ENCODE assay signal across 15 cellular contexts in the genomic region with DNA sequence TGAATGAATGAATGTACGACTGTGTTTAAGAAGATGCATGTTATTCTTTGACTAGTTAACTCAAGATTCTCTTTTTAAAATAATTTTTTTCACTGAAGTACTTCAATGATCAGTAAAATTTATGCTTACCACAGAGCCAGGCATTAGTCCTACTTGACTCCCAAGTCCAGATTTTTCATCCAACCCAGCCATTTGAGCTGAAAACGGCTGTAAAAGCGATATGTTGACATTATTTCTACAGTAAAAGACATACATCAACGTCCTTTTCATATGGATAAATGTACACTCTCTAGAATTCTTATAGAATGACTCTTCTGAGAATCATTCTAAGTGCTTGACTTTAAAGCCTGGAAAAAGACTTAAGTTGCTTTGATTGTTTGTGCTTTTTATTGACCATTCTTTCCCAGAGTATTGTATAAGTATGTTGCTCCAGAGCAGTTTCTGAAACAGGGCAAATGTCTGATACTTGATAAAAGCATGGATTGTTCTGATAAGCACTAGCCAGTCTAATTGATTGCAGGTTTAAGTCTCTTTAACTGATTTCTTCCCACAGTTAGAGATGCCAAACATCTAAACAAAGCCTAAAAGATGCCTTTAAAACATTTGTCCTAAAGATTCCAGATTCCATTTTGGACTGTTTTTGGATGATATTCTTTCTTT.
A peak's percentile ranks its signal among the peaks of the same experiment; 100 is the strongest.
DNase-seq lines count a peak whose midpoint lies in the region; ATAC-seq, FAIRE-seq and TF ChIP-seq lines count a peak whose summit lies in the region.
"Had no signal": no experiment of that assay in that cellular context is flagged by ENCODE, and none has a peak within 500 bp of the region (broad histone marks: within the 10 kb centered on the region; RNA-seq: fewer than 3 reads in every experiment).

No MANE protein-coding gene starts in this region.

- H3K4me3 ChIP-seq in subcutaneous abdominal adipose tissue (ENCODE audit: low read depth in 1 of 5, low read length in 5 of 5) = no peak overlapping the region
- H3K4me3 ChIP-seq: GM23248, SJSA1 had no signal

- no peaks in the 10 kb centered on the region for H3K27me3 ChIP-seq in subcutaneous abdominal adipose tissue (ENCODE audit: control insufficient read depth in 5 of 5, insufficient read depth in 4 of 5, low read length in 5 of 5)
- H3K27me3 ChIP-seq: SJSA1 had no signal

- peaks cover 20 to 50% (median 30%) of the 10 kb centered on the region in 5 donors for H3K36me3 ChIP-seq in subcutaneous abdominal adipose tissue (ENCODE audit: control insufficient read depth in 5 of 5, insufficient read depth in 5 of 5, low read length in 5 of 5)

- H3K27ac ChIP-seq in subcutaneous abdominal adipose tissue (ENCODE audit: low read depth, low read length) = peak overlapping the region; percentile 40
- H3K27ac ChIP-seq: SJSA1 had no signal

- peaks cover 3 to 25% (median 16%) of the 10 kb centered on the region in 5 donors for H3K4me1 ChIP-seq in subcutaneous abdominal adipose tissue (ENCODE audit: control insufficient read depth in 5 of 5, insufficient read depth in 5 of 5, low read length in 5 of 5)

- H3K9ac ChIP-seq in subcutaneous abdominal adipose tissue (ENCODE audit: low read length in 5 of 5) = no peak overlapping the region
- H3K9ac ChIP-seq: GM23248 had no signal

- H3K9me3 ChIP-seq in subcutaneous abdominal adipose tissue (ENCODE audit: control insufficient read depth in 5 of 5, low read length in 5 of 5) = no peaks in the 10 kb centered on the region
- H3K9me3 ChIP-seq: SJSA1 had no signal

- ATAC-seq in SK-N-SH treated with all-trans-retinoic acid at 6 μM for 48 hours (peak; percentile 35), GM19467 (IDR thresholded peaks at IDR 0.05; ENCODE audit: unreplicated experiment) (no peak), GM18498 (IDR thresholded peaks at IDR 0.05; ENCODE audit: unreplicated experiment) (no peak), GM21825 (IDR thresholded peaks at IDR 0.05; ENCODE audit: unreplicated experiment) (no peak)

- DNase-seq in HTR-8/SVneo (ENCODE audit: insufficient read length, low spot score) = no peak
- peak; percentile 4 for DNase-seq in left kidney (ENCODE audit: low read depth, low spot score)
- DNase-seq: Calu3; CD4-positive, CD25-positive, alpha-beta regulatory T cell; DMS53; GM23248; NCI-H187; NCI-H2171; NCI-H748 treated with DMSO at 0.1 percent for 48 hours had no signal

- FAIRE-seq in HTR-8/SVneo (lab: Jason Lieb, UNC) = peak; percentile 13

TF ChIP-seq in SK-N-SH treated with all-trans-retinoic acid at 6 μM for 48 hours, 23 proteins besides CTCF, POLR2A, EP300 and RAD21:
- TF ChIP-seq TCF4 (CRISPR knock-in tag; IDR thresholded peaks at IDR 0.05; ENCODE audit: borderline replicate concordance) (peak; percentile 72; the same call in 1 of the 2 replicates), ISL1 (CRISPR knock-in tag; IDR thresholded peaks at IDR 0.05) (peak; percentile 37; the same call in 1 of the 2 replicates), ARNTL (CRISPR knock-in tag; IDR thresholded peaks at IDR 0.05; ENCODE audit: borderline replicate concordance, low read depth) (no peak), GLIS3 (CRISPR knock-in tag; IDR thresholded peaks at IDR 0.05) (no peak), ZNF565 (CRISPR knock-in tag; conservative IDR thresholded peaks at IDR 0.05; ENCODE audit: low read depth) (no peak), ZFP30 (CRISPR knock-in tag; IDR thresholded peaks at IDR 0.05) (no peak)
- TF ChIP-seq, protein P1, sequence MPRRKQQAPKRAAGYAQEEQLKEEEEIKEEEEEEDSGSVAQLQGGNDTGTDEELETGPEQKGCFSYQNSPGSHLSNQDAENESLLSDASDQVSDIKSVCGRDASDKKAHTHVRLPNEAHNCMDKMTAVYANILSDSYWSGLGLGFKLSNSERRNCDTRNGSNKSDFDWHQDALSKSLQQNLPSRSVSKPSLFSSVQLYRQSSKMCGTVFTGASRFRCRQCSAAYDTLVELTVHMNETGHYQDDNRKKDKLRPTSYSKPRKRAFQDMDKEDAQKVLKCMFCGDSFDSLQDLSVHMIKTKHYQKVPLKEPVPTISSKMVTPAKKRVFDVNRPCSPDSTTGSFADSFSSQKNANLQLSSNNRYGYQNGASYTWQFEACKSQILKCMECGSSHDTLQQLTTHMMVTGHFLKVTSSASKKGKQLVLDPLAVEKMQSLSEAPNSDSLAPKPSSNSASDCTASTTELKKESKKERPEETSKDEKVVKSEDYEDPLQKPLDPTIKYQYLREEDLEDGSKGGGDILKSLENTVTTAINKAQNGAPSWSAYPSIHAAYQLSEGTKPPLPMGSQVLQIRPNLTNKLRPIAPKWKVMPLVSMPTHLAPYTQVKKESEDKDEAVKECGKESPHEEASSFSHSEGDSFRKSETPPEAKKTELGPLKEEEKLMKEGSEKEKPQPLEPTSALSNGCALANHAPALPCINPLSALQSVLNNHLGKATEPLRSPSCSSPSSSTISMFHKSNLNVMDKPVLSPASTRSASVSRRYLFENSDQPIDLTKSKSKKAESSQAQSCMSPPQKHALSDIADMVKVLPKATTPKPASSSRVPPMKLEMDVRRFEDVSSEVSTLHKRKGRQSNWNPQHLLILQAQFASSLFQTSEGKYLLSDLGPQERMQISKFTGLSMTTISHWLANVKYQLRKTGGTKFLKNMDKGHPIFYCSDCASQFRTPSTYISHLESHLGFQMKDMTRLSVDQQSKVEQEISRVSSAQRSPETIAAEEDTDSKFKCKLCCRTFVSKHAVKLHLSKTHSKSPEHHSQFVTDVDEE (CRISPR knock-in tag; IDR thresholded peaks at IDR 0.05) = peak; percentile 32; the same call in 1 of the 2 replicates
- TF ChIP-seq, protein P2, sequence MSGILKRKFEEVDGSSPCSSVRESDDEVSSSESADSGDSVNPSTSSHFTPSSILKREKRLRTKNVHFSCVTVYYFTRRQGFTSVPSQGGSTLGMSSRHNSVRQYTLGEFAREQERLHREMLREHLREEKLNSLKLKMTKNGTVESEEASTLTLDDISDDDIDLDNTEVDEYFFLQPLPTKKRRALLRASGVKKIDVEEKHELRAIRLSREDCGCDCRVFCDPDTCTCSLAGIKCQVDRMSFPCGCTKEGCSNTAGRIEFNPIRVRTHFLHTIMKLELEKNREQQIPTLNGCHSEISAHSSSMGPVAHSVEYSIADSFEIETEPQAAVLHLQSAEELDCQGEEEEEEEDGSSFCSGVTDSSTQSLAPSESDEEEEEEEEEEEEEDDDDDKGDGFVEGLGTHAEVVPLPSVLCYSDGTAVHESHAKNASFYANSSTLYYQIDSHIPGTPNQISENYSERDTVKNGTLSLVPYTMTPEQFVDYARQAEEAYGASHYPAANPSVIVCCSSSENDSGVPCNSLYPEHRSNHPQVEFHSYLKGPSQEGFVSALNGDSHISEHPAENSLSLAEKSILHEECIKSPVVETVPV (CRISPR knock-in tag; IDR thresholded peaks at IDR 0.05) = 0 out of 2 replicates have a peak, but pooled peaks have one; percentile 26
- TF ChIP-seq, protein P3, sequence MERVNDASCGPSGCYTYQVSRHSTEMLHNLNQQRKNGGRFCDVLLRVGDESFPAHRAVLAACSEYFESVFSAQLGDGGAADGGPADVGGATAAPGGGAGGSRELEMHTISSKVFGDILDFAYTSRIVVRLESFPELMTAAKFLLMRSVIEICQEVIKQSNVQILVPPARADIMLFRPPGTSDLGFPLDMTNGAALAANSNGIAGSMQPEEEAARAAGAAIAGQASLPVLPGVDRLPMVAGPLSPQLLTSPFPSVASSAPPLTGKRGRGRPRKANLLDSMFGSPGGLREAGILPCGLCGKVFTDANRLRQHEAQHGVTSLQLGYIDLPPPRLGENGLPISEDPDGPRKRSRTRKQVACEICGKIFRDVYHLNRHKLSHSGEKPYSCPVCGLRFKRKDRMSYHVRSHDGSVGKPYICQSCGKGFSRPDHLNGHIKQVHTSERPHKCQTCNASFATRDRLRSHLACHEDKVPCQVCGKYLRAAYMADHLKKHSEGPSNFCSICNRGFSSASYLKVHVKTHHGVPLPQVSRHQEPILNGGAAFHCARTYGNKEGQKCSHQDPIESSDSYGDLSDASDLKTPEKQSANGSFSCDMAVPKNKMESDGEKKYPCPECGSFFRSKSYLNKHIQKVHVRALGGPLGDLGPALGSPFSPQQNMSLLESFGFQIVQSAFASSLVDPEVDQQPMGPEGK (CRISPR knock-in tag; IDR thresholded peaks at IDR 0.05; ENCODE audit: borderline replicate concordance) = no peak
- TF ChIP-seq, protein P4, sequence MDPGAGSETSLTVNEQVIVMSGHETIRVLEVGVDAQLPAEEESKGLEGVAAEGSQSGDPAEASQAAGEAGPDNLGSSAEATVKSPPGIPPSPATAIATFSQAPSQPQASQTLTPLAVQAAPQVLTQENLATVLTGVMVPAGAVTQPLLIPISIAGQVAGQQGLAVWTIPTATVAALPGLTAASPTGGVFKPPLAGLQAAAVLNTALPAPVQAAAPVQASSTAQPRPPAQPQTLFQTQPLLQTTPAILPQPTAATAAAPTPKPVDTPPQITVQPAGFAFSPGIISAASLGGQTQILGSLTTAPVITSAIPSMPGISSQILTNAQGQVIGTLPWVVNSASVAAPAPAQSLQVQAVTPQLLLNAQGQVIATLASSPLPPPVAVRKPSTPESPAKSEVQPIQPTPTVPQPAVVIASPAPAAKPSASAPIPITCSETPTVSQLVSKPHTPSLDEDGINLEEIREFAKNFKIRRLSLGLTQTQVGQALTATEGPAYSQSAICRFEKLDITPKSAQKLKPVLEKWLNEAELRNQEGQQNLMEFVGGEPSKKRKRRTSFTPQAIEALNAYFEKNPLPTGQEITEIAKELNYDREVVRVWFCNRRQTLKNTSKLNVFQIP (CRISPR knock-in tag; IDR thresholded peaks at IDR 0.05; ENCODE audit: borderline replicate concordance, low read depth) = no peak
